8 cellular contexts compared by ENCODE assay signal in the genomic region with DNA sequence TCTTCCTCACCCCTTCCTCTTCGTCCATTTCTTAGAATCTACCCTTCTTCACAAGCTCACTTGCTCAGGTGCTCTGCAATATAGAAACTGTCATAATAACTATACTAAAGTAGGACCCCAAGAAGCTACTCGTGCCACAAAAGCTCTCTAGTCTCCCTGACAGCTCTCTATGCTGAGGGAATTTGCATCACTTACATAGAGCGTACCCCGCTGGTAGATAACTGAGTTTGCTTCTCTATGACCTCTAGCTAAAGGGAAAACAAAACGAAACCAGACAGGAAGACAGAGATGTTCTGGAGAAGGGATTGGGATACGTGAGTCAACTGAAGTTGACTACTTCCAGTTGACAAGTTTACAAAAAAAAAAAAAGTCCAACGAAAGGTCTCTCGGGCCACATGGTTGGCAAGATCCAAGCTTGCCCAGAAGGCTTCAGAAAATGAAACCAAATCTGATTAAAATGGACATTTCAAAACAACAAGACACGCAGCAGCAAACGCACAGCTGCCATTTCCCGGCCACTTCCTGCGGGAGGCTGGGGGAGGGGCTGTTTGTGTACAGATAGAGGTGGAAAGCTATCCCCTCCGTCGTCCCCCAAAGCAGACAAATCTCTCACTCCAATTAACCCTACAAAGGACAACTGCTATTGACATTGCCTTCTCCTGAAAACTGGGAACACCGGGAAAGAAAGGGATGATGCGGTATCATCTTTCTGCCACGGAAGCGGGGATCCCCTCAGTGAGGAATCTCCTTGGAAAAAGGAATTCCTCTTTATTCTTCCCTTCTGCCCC. TPM values are rescaled to one million over a fixed set of nuclear protein-coding genes. Genes with fewer than 3 reads are reported as not detected.
DNase-seq lines count a peak whose midpoint lies in the region; ATAC-seq, FAIRE-seq and TF ChIP-seq lines count a peak whose summit lies in the region.

No MANE protein-coding gene starts in this region.

- peak overlapping the region; percentile 97 for H3K4me3 Mint-ChIP-seq in mesothelial cell of epicardium

- H3K36me3 Mint-ChIP-seq in mesothelial cell of epicardium, result peaks cover 4% of the 10 kb centered on the region

- ATAC-seq in GM18511 (IDR thresholded peaks at IDR 0.05; ENCODE audit: unreplicated experiment), result peak; percentile 35
- ATAC-seq in stimulated activated naive CD8-positive, alpha-beta T cell treated with anti-CD3 and anti-CD28 coated beads, Interleukin-15, Interleukin-2, amounts not matched to agents 100 U/mL and 50 U/mL, for 24 hours, result no peak
- ATAC-seq in HG02973 (IDR thresholded peaks at IDR 0.05; ENCODE audit: unreplicated experiment), result no peak

- no peaks in the 10 kb centered on the region for H3K9me3 Mint-ChIP-seq in mesothelial cell of epicardium

- peaks cover 46% of the 10 kb centered on the region for H3K4me1 Mint-ChIP-seq in mesothelial cell of epicardium

- peak; percentile 28 for TF ChIP-seq POLR2A in endothelial cell of umbilical vein (IDR thresholded peaks at IDR 0.05; ENCODE audit: low read depth, low read length)

- peaks cover 62% of the 10 kb centered on the region for H3K79me2 ChIP-seq in endothelial cell of umbilical vein (ENCODE audit: control insufficient read depth, insufficient read depth, low read length)

- POLR2A ChIA-PET in AG04450 (lab: Yijun Ruan, JAX) (interaction anchor here (0.5 to 1.5 kb wide), 5 partner anchors 8 to 1156 kb away, joined by 3 to 6 read pairs (median 5); no protein-coding TSS in a partner anchor), endothelial cell of umbilical vein (lab: Charles Lee) (interaction anchor here (0.7 to 1.4 kb wide), 4 partner anchors 8 to 432 kb away, joined by 3 to 7 read pairs (median 4); no protein-coding TSS in a partner anchor)

- no peaks in the 10 kb centered on the region for H3K27me3 Mint-ChIP-seq in mesothelial cell of epicardium (ENCODE audit: low read depth)

- H3K9ac ChIP-seq in endothelial cell of umbilical vein (replicated peaks; ENCODE audit: extremely low read depth, insufficient read depth, low read length), result peak overlapping the region; percentile 74

- dilution Hi-C loops in endothelial cell of umbilical vein (cut with MboI; ENCODE audit: extremely low pct_ligation_motif_present, low sequenced_read_pairs), result no loop called here

- CTCF ChIA-PET in AG04450 (lab: Charles Lee), result interaction anchor here (0.5 to 2.2 kb wide), 7 partner anchors 8 to 373 kb away, joined by 3 to 23 read pairs (median 4); no protein-coding TSS in a partner anchor
- CTCF ChIA-PET in endothelial cell of umbilical vein (lab: Charles Lee), result interaction anchor here (0.6 to 13.9 kb wide), 12 partner anchors 7 to 509 kb away, joined by 3 to 150 read pairs (median 4); partner anchors contain the start of gene SMARCC2

- intact Hi-C loops in endothelial cell of umbilical vein (cut with micrococcal nuclease), result loop anchor here (1.0 kb wide), 1 partner anchor 7 kb away; no protein-coding TSS in a partner anchor

- H3K27ac ChIP-seq in AG04450 (ENCODE audit: low read depth, low read length) (peak overlapping the region; percentile 89), endothelial cell of umbilical vein (ENCODE audit: insufficient read depth, low read depth, low read length) (peak overlapping the region; percentile 66)

- peaks cover 0 to 1% of the 10 kb centered on the region in 2 experiments for H3K36me3 ChIP-seq in endothelial cell of umbilical vein (ENCODE audit: control insufficient read depth in 2 of 2, extremely low read depth in 1 of 2, insufficient read depth in 2 of 2, low read length in 2 of 2)

- H3K9me1 ChIP-seq in endothelial cell of umbilical vein (replicated peaks; ENCODE audit: control insufficient read depth, extremely low read depth, insufficient read depth, low read length), result no peaks in the 10 kb centered on the region

- no peaks in the 10 kb centered on the region for H3K27me3 ChIP-seq in AG04450 (ENCODE audit: control insufficient read depth, insufficient read depth, low read length)
- no peaks in the 10 kb centered on the region for H3K27me3 ChIP-seq in endothelial cell of umbilical vein (ENCODE audit: control insufficient read depth in 2 of 2, insufficient read depth in 2 of 2, low read length in 2 of 2)

- peak; percentile 79 for FAIRE-seq in endothelial cell of umbilical vein (lab: Jason Lieb, UNC)

- H3K27ac Mint-ChIP-seq in mesothelial cell of epicardium, result peak overlapping the region; percentile 81

- no peak for TF ChIP-seq CTCF in AG04450 (IDR thresholded peaks at IDR 0.05; ENCODE audit: low read depth, low read length)
- no peak for TF ChIP-seq CTCF in endothelial cell of umbilical vein (IDR thresholded peaks at IDR 0.05; ENCODE audit: extremely low read depth in 1 of 2, insufficient read depth in 1 of 2, low read depth in 1 of 2, low read length in 2 of 2)
- TF ChIP-seq CTCF in mesothelial cell of epicardium (IDR thresholded peaks at IDR 0.05; ENCODE audit: unreplicated experiment), result no peak

- peaks cover 4% of the 10 kb centered on the region; the same call in 1 of the 2 replicates for H3K9me3 ChIP-seq in AG04450 (ENCODE audit: control insufficient read depth, insufficient read depth, low read length)
- no peaks in the 10 kb centered on the region for H3K9me3 ChIP-seq in endothelial cell of umbilical vein (replicated peaks; ENCODE audit: control insufficient read depth, insufficient read depth, low read length)

- peak overlapping the region; percentile 91 for H3K4me2 ChIP-seq in endothelial cell of umbilical vein (ENCODE audit: insufficient read depth, low read length)

- H3K4me1 ChIP-seq in endothelial cell of umbilical vein (ENCODE audit: control insufficient read depth, extremely low read depth, insufficient read depth, low read length), result peaks cover 30% of the 10 kb centered on the region

- DNase-seq in AG04450 (ENCODE audit: low read depth, low spot score), result peak; percentile 15
- peak; percentile 57 for DNase-seq in NCI-H748 (lab: John Stamatoyannopoulos, UW; ENCODE audit: unreplicated experiment)
- DNase-seq in activated T-cell treated with anti-CD3 and anti-CD28 coated beads for 1 hour (ENCODE audit: low read depth), result peak; percentile 53
- peak; percentile 80 for DNase-seq in endothelial cell of umbilical vein (ENCODE audit: low read depth, low spot score)
- DNase-seq in mesothelial cell of epicardium (ENCODE audit: low spot score in 2 of 2, unreplicated experiment in 2 of 2), result peak; percentile 35 to 49
- DNase-seq in stimulated activated naive CD8-positive, alpha-beta T cell treated with anti-CD3 and anti-CD28 coated beads, Interleukin-15, Interleukin-2, amounts not matched to agents 100 U/mL and 50 U/mL, for 24 hours, result peak; percentile 75

- H2AFZ ChIP-seq in endothelial cell of umbilical vein (ENCODE audit: low read depth, low read length), result no peak overlapping the region

- H3K4me3 ChIP-seq in AG04450 (ENCODE audit: low read depth, low read length), result peak overlapping the region; percentile 90
- peak overlapping the region; percentile 87 to 99 (median 89) for H3K4me3 ChIP-seq in endothelial cell of umbilical vein (replicated peaks in 1 of 3; ENCODE audit: insufficient read depth in 1 of 3, low read depth in 1 of 3, low read length in 3 of 3)

- no peaks in the 10 kb centered on the region for H4K20me1 ChIP-seq in endothelial cell of umbilical vein (replicated peaks; ENCODE audit: control insufficient read depth, extremely low read depth, insufficient read depth, low read length)

- TSS peak; percentile 12 for BruUV-seq in endothelial cell of umbilical vein (replicated peaks; lab: Mats Ljungman, UMichigan)

TF ChIP-seq in endothelial cell of umbilical vein, 7 proteins besides CTCF, POLR2A, EP300 and RAD21 (continues in another document):
- TF ChIP-seq FOS (IDR thresholded peaks at IDR 0.05; ENCODE audit: borderline replicate concordance, insufficient read depth, low read length) (no peak), MYC (IDR thresholded peaks at IDR 0.05; ENCODE audit: low read depth, low read length) (no peak), JUN (IDR thresholded peaks at IDR 0.05; ENCODE audit: borderline replicate concordance, insufficient read depth, insufficient read length, low read depth) (no peak)

RNA-seq across cellular contexts. Expression of gene BAZ2A, which starts 1.3 kb away (rescaled TPM):
- polyA plus RNA-seq in AG04450 (2011; rRNA removed) (43.9 and 52.8 TPM in 2 replicates), endothelial cell of umbilical vein (49.8 and 56.0 TPM in 2 replicates)
- 85.8 and 105 TPM in 2 replicates for polyA minus RNA-seq in AG04450 (2011; rRNA and poly(A)+ RNA removed)
- total RNA-seq in endothelial cell of umbilical vein (91.4 and 97.7 TPM in 2 replicates), mesothelial cell of epicardium (99.4 to 107 TPM (median 105 TPM) in 3 replicates)
- polyA plus RNA-seq in endothelial cell of umbilical vein (2011; cell fraction: cytosol; rRNA removed), result 46.7 and 47.7 TPM in 2 replicates
- 192 and 263 TPM in 2 replicates for polyA plus RNA-seq in endothelial cell of umbilical vein (2011; cell fraction: nucleus; rRNA removed)
- polyA plus RNA-seq in endothelial cell of umbilical vein (2012), result 47.3 and 50.3 TPM in 2 replicates
- 241 and 260 TPM in 2 replicates for polyA minus RNA-seq in endothelial cell of umbilical vein
- 43.2 TPM for polyA minus RNA-seq in endothelial cell of umbilical vein (2011; cell fraction: cytosol; rRNA and poly(A)+ RNA removed)
- polyA minus RNA-seq in endothelial cell of umbilical vein (2011; cell fraction: nucleus; rRNA and poly(A)+ RNA removed), result 147 and 206 TPM in 2 replicates

RNA-seq across cellular contexts. Expression of gene ATP5F1B, which starts 16.9 kb away (rescaled TPM):
- polyA plus RNA-seq in AG04450 (2011; rRNA removed) (974 and 975 TPM in 2 replicates), endothelial cell of umbilical vein (829 and 941 TPM in 2 replicates)
- 743 and 921 TPM in 2 replicates for polyA minus RNA-seq in AG04450 (2011; rRNA and poly(A)+ RNA removed)
- total RNA-seq in endothelial cell of umbilical vein (520 and 590 TPM in 2 replicates), mesothelial cell of epicardium (361 to 391 TPM (median 387 TPM) in 3 replicates)
- polyA plus RNA-seq in endothelial cell of umbilical vein (2011; cell fraction: cytosol; rRNA removed), result 770 and 805 TPM in 2 replicates
- 569 and 590 TPM in 2 replicates for polyA plus RNA-seq in endothelial cell of umbilical vein (2011; cell fraction: nucleus; rRNA removed)
- 848 and 969 TPM in 2 replicates for polyA plus RNA-seq in endothelial cell of umbilical vein (2012)
- 1,149 and 1,211 TPM in 2 replicates for polyA minus RNA-seq in endothelial cell of umbilical vein
- 887 TPM for polyA minus RNA-seq in endothelial cell of umbilical vein (2011; cell fraction: cytosol; rRNA and poly(A)+ RNA removed)
- 125 and 191 TPM in 2 replicates for polyA minus RNA-seq in endothelial cell of umbilical vein (2011; cell fraction: nucleus; rRNA and poly(A)+ RNA removed)

RNA-seq across cellular contexts. Expression of gene PTGES3, which starts 59.2 kb away (rescaled TPM):
- 80.1 and 112 TPM in 2 replicates for polyA plus RNA-seq in AG04450 (2011; rRNA removed)
- polyA minus RNA-seq in AG04450 (2011; rRNA and poly(A)+ RNA removed), result 18.8 and 44.0 TPM in 2 replicates
- 262 and 278 TPM in 2 replicates for total RNA-seq in endothelial cell of umbilical vein
- 33.4 and 48.5 TPM in 2 replicates for polyA plus RNA-seq in endothelial cell of umbilical vein
- 73.3 and 77.3 TPM in 2 replicates for polyA plus RNA-seq in endothelial cell of umbilical vein (2011; cell fraction: cytosol; rRNA removed)
- polyA plus RNA-seq in endothelial cell of umbilical vein (2011; cell fraction: nucleus; rRNA removed), result 37.5 and 49.3 TPM in 2 replicates
- polyA plus RNA-seq in endothelial cell of umbilical vein (2012), result 239 and 400 TPM in 2 replicates
- 21.7 and 27.4 TPM in 2 replicates for polyA minus RNA-seq in endothelial cell of umbilical vein
- 119 TPM for polyA minus RNA-seq in endothelial cell of umbilical vein (2011; cell fraction: cytosol; rRNA and poly(A)+ RNA removed)
- 26.1 and 27.9 TPM in 2 replicates for polyA minus RNA-seq in endothelial cell of umbilical vein (2011; cell fraction: nucleus; rRNA and poly(A)+ RNA removed)
- total RNA-seq in mesothelial cell of epicardium, result 155 to 161 TPM (median 157 TPM) in 3 replicates

Comparison
In these comparisons a context has a peak if more than half of its experiments do, and no peak if none do; other contexts are left out.
1. DNase-seq: peak in every context shown above with its lines; median percentile 80 in endothelial cell of umbilical vein; 75 in stimulated activated naive CD8-positive, alpha-beta T cell treated with anti-CD3 and anti-CD28 coated beads, Interleukin-15, Interleukin-2, amounts not matched to agents 100 U/mL and 50 U/mL, for 24 hours; 57 in NCI-H748; 53 in activated T-cell treated with anti-CD3 and anti-CD28 coated beads for 1 hour; 42 in mesothelial cell of epicardium; 15 in AG04450.